1 cellular context compared by ENCODE assay signal in genomic region chr3:128881576-128881975, GRCh38.
TF ChIP-seq lines count a peak whose summit lies in the region.

No MANE protein-coding gene starts in this region.

TF ChIP-seq in HepG2, 621 proteins besides CTCF, POLR2A, EP300 and RAD21:
- TF ChIP-seq MTF1 (CRISPR knock-in tag; IDR thresholded peaks at IDR 0.05) (no peak), MAX (IDR thresholded peaks at IDR 0.05) (no peak), ZBED4 (CRISPR knock-in tag; IDR thresholded peaks at IDR 0.05; ENCODE audit: borderline replicate concordance) (no peak)
TF ChIP-seq in HepG2: peak in this region for 0.
